28 cellular contexts compared by ENCODE assay signal in genomic region chr5:147893820-147894219, GRCh38. TPM values are rescaled to one million over a fixed set of nuclear protein-coding genes. Genes with fewer than 3 reads are reported as not detected.
DNase-seq lines count a peak whose midpoint lies in the region; ATAC-seq, FAIRE-seq and TF ChIP-seq lines count a peak whose summit lies in the region.
"Had no signal": no experiment of that assay in that cellular context is flagged by ENCODE, and none has a peak within 500 bp of the region (broad histone marks: within the 10 kb centered on the region; RNA-seq: fewer than 3 reads in every experiment).

No MANE protein-coding gene starts in this region.

- intact Hi-C loops in tibial artery (cut with DNase I; ENCODE audit: low total_unique reads) (no loop called here), left ventricle myocardium inferior (cut with micrococcal nuclease) (no loop called here)

- H3K4me3 ChIP-seq in bronchial epithelial cell (ENCODE audit: low read depth, low read length) (no peak overlapping the region), tibial artery (no peak overlapping the region), left ventricle myocardium inferior (no peak overlapping the region)
- H3K4me3 ChIP-seq: GM23248, right lobe of liver had no signal

- DNase-seq in NCI-H226 (peak; percentile 56), bronchial epithelial cell (ENCODE audit: low read depth) (peak; percentile 75), foreskin keratinocyte (no peak), tibial artery (no peak), left ventricle myocardium inferior (no peak), NCI-H2081 (lab: John Stamatoyannopoulos, UW) (no peak), dedifferentiated amniotic fluid mesenchymal stem cell (ENCODE audit: extremely low spot score) (no peak)
- DNase-seq: activated CD8-positive, alpha-beta T cell treated with anti-CD3 and anti-CD28 coated beads for 36 hours; DND-41; foreskin fibroblast; GM23248; IMR-90; mesenchymal stem cell; NCI-H1105; NCI-H1930; NCI-H69; right lobe of liver; stimulated activated CD4-positive, alpha-beta T cell treated with anti-CD3 and anti-CD28 coated beads, Interleukin-4, amount 100 ng/mL, for 24 hours; substantia nigra had no signal

- H3K4me1 ChIP-seq in foreskin keratinocyte (peaks cover 12% of the 10 kb centered on the region), tibial artery (peaks cover 0 to 39% (median 2%) of the 10 kb centered on the region in 4 donors), left ventricle myocardium inferior (peaks cover 8% of the 10 kb centered on the region)
- H3K4me1 ChIP-seq: right lobe of liver had no signal

- no peak for FAIRE-seq in bronchial epithelial cell (lab: Jason Lieb, UNC)

- H3K27me3 ChIP-seq in bronchial epithelial cell (ENCODE audit: control insufficient read depth, insufficient read depth, low read length) (no peaks in the 10 kb centered on the region), foreskin keratinocyte (no peaks in the 10 kb centered on the region), tibial artery (no peaks in the 10 kb centered on the region), left ventricle myocardium inferior (ENCODE audit: low read depth) (no peaks in the 10 kb centered on the region)
- H3K27me3 ChIP-seq: right lobe of liver had no signal

- TF ChIP-seq CTCF in bronchial epithelial cell (IDR thresholded peaks at IDR 0.05; ENCODE audit: insufficient read depth, low read length, severe bottlenecking) (no peak), foreskin keratinocyte (conservative IDR thresholded peaks at IDR 0.05) (no peak), tibial artery (IDR thresholded peaks at IDR 0.05) (no peak), left ventricle myocardium inferior (IDR thresholded peaks at IDR 0.05; ENCODE audit: borderline replicate concordance) (no peak)

- no peak for ATAC-seq in foreskin keratinocyte
- ATAC-seq: activated CD8-positive, alpha-beta T cell treated with anti-CD3 and anti-CD28 coated beads for 36 hours; activated naive CD4-positive, alpha-beta T cell treated with anti-CD3 and anti-CD28 coated beads, Interleukin-2, amount 50 U/mL, for 72 hours; right lobe of liver; stimulated activated effector memory CD8-positive, alpha-beta T cell treated with anti-CD3 and anti-CD28 coated beads, Interleukin-12 subunit alpha, Interleukin-12 subunit beta, amount 100 ng/mL, for 72 hours had no signal

- H3K27ac ChIP-seq in foreskin keratinocyte (peak overlapping the region; percentile 12), tibial artery (peak overlapping the region; percentile 30 to 54), left ventricle myocardium inferior (replicated peaks) (no peak overlapping the region)
- H3K27ac ChIP-seq: GM23248, right lobe of liver had no signal

- H3K36me3 ChIP-seq in bronchial epithelial cell (ENCODE audit: control insufficient read depth, insufficient read depth, low read length), result no peaks in the 10 kb centered on the region
- H3K36me3 ChIP-seq in tibial artery, result no peaks in the 10 kb centered on the region
- H3K36me3 ChIP-seq in left ventricle myocardium inferior, result no peaks in the 10 kb centered on the region
- H3K36me3 ChIP-seq: right lobe of liver had no signal

- H3K9me3 ChIP-seq in tibial artery, result no peaks in the 10 kb centered on the region
- no peaks in the 10 kb centered on the region for H3K9me3 ChIP-seq in left ventricle myocardium inferior (replicated peaks)
- H3K9me3 ChIP-seq: right lobe of liver had no signal

RNA-seq across cellular contexts. Expression of gene C5orf46, which starts 12.5 kb away (rescaled TPM):
- total RNA-seq in bronchial epithelial cell, result not detected in 2 replicates
- 0.65 TPM in 1 of 2 replicates, not detected in the other for total RNA-seq in foreskin keratinocyte
- 0.10 TPM in 1 of 2 replicates, not detected in the other for polyA plus RNA-seq in foreskin keratinocyte
- total RNA-seq in left ventricle myocardium inferior, result 12.0 TPM
- total RNA-seq: activated CD8-positive, alpha-beta T cell treated with anti-CD3 and anti-CD28 coated beads for 36 hours; activated naive CD4-positive, alpha-beta T cell treated with anti-CD3 and anti-CD28 coated beads, Interleukin-2, amount 50 U/mL, for 72 hours; activated T-helper 2 cell treated with anti-CD3 and anti-CD28 coated beads, Interferon-gamma antibody, Interleukin-2, Interleukin-4, amounts not matched to agents 10 μg/mL and 5 μg/mL and 100 μg/mL, durations not matched to agents 14 hours and 24 hours and 36 hours; epithelial cell of proximal tubule; GM23248; IMR-90; myocyte had no signal
- polyA plus RNA-seq: CD14-positive monocyte, urinary bladder had no signal

RNA-seq across cellular contexts. Expression of gene SCGB3A2, which starts 15.3 kb away (rescaled TPM):
- total RNA-seq in bronchial epithelial cell (not detected in 2 replicates), foreskin keratinocyte (not detected in 2 replicates), left ventricle myocardium inferior (not detected)
- polyA plus RNA-seq in foreskin keratinocyte, result not detected in 2 replicates
- total RNA-seq: activated CD8-positive, alpha-beta T cell treated with anti-CD3 and anti-CD28 coated beads for 36 hours; activated naive CD4-positive, alpha-beta T cell treated with anti-CD3 and anti-CD28 coated beads, Interleukin-2, amount 50 U/mL, for 72 hours; activated T-helper 2 cell treated with anti-CD3 and anti-CD28 coated beads, Interferon-gamma antibody, Interleukin-2, Interleukin-4, amounts not matched to agents 10 μg/mL and 5 μg/mL and 100 μg/mL, durations not matched to agents 14 hours and 24 hours and 36 hours; epithelial cell of proximal tubule; GM23248; IMR-90; myocyte; posterior vena cava; right lobe of liver; RPMI7951; urinary bladder had no signal
- polyA plus RNA-seq: GM23248, IMR-90, urinary bladder had no signal

Comparison
In these comparisons a context has a peak if more than half of its experiments do, and no peak if none do; other contexts are left out.
1. DNase-seq: peak in NCI-H226 (single experiment) and bronchial epithelial cell (single experiment); none in foreskin keratinocyte (0 of 2), tibial artery (0 of 2), left ventricle myocardium inferior (single experiment), NCI-H2081 (0 of 2) and dedifferentiated amniotic fluid mesenchymal stem cell (single experiment).